ENCODE assay signal across 12 cellular contexts in genomic region chr3:65914740-65915366, GRCh38.
DNase-seq lines count a peak whose midpoint lies in the region; FAIRE-seq and TF ChIP-seq lines count a peak whose summit lies in the region.
"Had no signal": no experiment of that assay in that cellular context is flagged by ENCODE, and none has a peak within 500 bp of the region (broad histone marks: within the 10 kb centered on the region; RNA-seq: fewer than 3 reads in every experiment).

No MANE protein-coding gene starts in this region.

- peak; percentile 8 for TF ChIP-seq CTCF in GM06990 (IDR thresholded peaks at IDR 0.05; ENCODE audit: insufficient read depth, low read length, poor library complexity, severe bottlenecking)
- TF ChIP-seq CTCF in kidney (IDR thresholded peaks at IDR 0.05; ENCODE audit: borderline replicate concordance, extremely low read depth, insufficient read depth) = no peak

- DNase-seq in GM06990 (ENCODE audit: extremely low read depth, insufficient read length) = peak; percentile 33
- peak; percentile 56 for DNase-seq in Karpas-422
- DNase-seq in adipocyte (ENCODE audit: low read depth) = peak; percentile 16
- DNase-seq in medulla oblongata (ENCODE audit: extremely low spot score) = peak; percentile 42
- no peak for DNase-seq in kidney
- no peak for DNase-seq in posterior cingulate gyrus
- no peak for DNase-seq in NCI-H345 treated with DMSO at 0.1 percent for 48 hours (lab: John Stamatoyannopoulos, UW; ENCODE audit: unreplicated experiment)
- DNase-seq in posterior vena cava (ENCODE audit: low spot score) = no peak
- DNase-seq: cerebellar nuclear complex; DMS153; NK-92 treated with Interleukin-12 subunit alpha and Interleukin-12 subunit beta, amount 100 ng/mL, for 24 hours; stimulated activated naive CD4-positive, alpha-beta T cell had no signal

- H3K9me3 ChIP-seq in Karpas-422 (ENCODE audit: low read length) = no peaks in the 10 kb centered on the region
- H3K9me3 ChIP-seq in adipocyte (ENCODE audit: control insufficient read depth, low read length) = peaks cover 7% of the 10 kb centered on the region
- H3K9me3 ChIP-seq in kidney (ENCODE audit: control insufficient read depth in 1 of 2, low read length in 2 of 2) = peaks cover 2 to 4% of the 10 kb centered on the region in 2 donors

- no peaks in the 10 kb centered on the region for H3K4me1 ChIP-seq in Karpas-422 (ENCODE audit: low read length)
- H3K4me1 ChIP-seq in adipocyte (ENCODE audit: control insufficient read depth, insufficient read depth, low read length) = peaks cover 2% of the 10 kb centered on the region
- H3K4me1 ChIP-seq in kidney (ENCODE audit: control insufficient read depth in 1 of 2, insufficient read depth in 1 of 2, low read depth in 1 of 2, low read length in 2 of 2) = peaks cover 2 to 6% of the 10 kb centered on the region in 2 donors

- no peak overlapping the region for H3K9ac ChIP-seq in Karpas-422 (ENCODE audit: low read length)
- H3K9ac ChIP-seq in adipocyte (ENCODE audit: low read length) = no peak overlapping the region
- no peak overlapping the region for H3K9ac ChIP-seq in kidney (ENCODE audit: low read length in 2 of 2)

- H3K9me2 ChIP-seq in Karpas-422 (replicated peaks; ENCODE audit: insufficient read depth, low read length) = no peaks in the 10 kb centered on the region

- H4K20me1 ChIP-seq in Karpas-422 (ENCODE audit: insufficient read depth, low read depth, low read length) = no peaks in the 10 kb centered on the region

- H3K27ac ChIP-seq in Karpas-422 (ENCODE audit: low read length) (no peak overlapping the region), kidney (ENCODE audit: low read depth in 2 of 2, low read length in 2 of 2) (no peak overlapping the region)

- no peak for FAIRE-seq in kidney (lab: Jason Lieb, UNC)

- H3K27me3 ChIP-seq in GM06990 (replicated peaks; ENCODE audit: control insufficient read depth, insufficient read depth, low read length) (no peaks in the 10 kb centered on the region), Karpas-422 (ENCODE audit: low read length) (no peaks in the 10 kb centered on the region), adipocyte (replicated peaks; ENCODE audit: control insufficient read depth, insufficient read depth, low read length) (no peaks in the 10 kb centered on the region)

- no peak overlapping the region for H2AFZ ChIP-seq in Karpas-422 (ENCODE audit: low read length)

- H3K36me3 ChIP-seq in GM06990 (ENCODE audit: control insufficient read depth, insufficient read depth, low read length) (no peaks in the 10 kb centered on the region), Karpas-422 (ENCODE audit: insufficient read depth, low read length) (no peaks in the 10 kb centered on the region), adipocyte (ENCODE audit: control insufficient read depth, insufficient read depth, low read length, severe bottlenecking) (no peaks in the 10 kb centered on the region), kidney (ENCODE audit: control insufficient read depth in 1 of 2, insufficient read depth in 2 of 2, low read length in 2 of 2) (no peaks in the 10 kb centered on the region)

- H3K4me3 ChIP-seq in GM06990 (replicated peaks; ENCODE audit: low read depth, low read length) (no peak overlapping the region), Karpas-422 (ENCODE audit: low read length) (no peak overlapping the region), adipocyte (ENCODE audit: low read length) (no peak overlapping the region), kidney (ENCODE audit: low read length in 2 of 2) (no peak overlapping the region)

- intact Hi-C loops in kidney (cut with DNase I) = no loop called here
- intact Hi-C loops in posterior cingulate gyrus (cut with DNase I) = loop anchor here (2.0 kb wide), 1 partner anchor 130 kb away; no protein-coding TSS in a partner anchor
- intact Hi-C loops in posterior vena cava (cut with DNase I) = no loop called here

- no peak overlapping the region for H3K4me2 ChIP-seq in Karpas-422 (ENCODE audit: low read depth, low read length, poor library complexity, severe bottlenecking)

- H3K79me2 ChIP-seq in Karpas-422 (ENCODE audit: low read length) = no peaks in the 10 kb centered on the region

Comparison
In these comparisons a context has a peak if more than half of its experiments do, and no peak if none do; other contexts are left out.
1. DNase-seq: peak in GM06990 (single experiment), Karpas-422 (single experiment), adipocyte (single experiment) and medulla oblongata (single experiment); none in kidney (single experiment), posterior cingulate gyrus (0 of 10), NCI-H345 treated with DMSO at 0.1 percent for 48 hours (single experiment) and posterior vena cava (single experiment).